ENCODE assay signal across 1 cellular context in genomic region chr12:53004582-53004981, GRCh38.
TF ChIP-seq lines count a peak whose summit lies in the region.

No MANE protein-coding gene starts in this region.

TF ChIP-seq in HEK293, 187 proteins besides CTCF, POLR2A, EP300 and RAD21 (continued from another document):
- TF ChIP-seq ZNF398 (tag by site-specific recombination; IDR thresholded peaks at IDR 0.05), result peak; percentile 62; the same call in 1 of the 2 replicates
- no peak for TF ChIP-seq ZBTB20 (tag by site-specific recombination; IDR thresholded peaks at IDR 0.05)
- no peak for TF ChIP-seq ZNF140 (tag by site-specific recombination; IDR thresholded peaks at IDR 0.05)
- TF ChIP-seq ZNF292 (tag by site-specific recombination; IDR thresholded peaks at IDR 0.05; ENCODE audit: borderline replicate concordance, low read depth), result no peak
- no peak for TF ChIP-seq ZSCAN18 (tag by site-specific recombination; IDR thresholded peaks at IDR 0.05)
- TF ChIP-seq TCF7L2 (IDR thresholded peaks at IDR 0.05; ENCODE audit: borderline replicate concordance, low read depth, low read length), result no peak
- TF ChIP-seq ZNF19 (tag by site-specific recombination; IDR thresholded peaks at IDR 0.05; ENCODE audit: low read depth), result no peak
- no peak for TF ChIP-seq ZBTB48 (tag by site-specific recombination; IDR thresholded peaks at IDR 0.05)
- no peak for TF ChIP-seq ZNF214 (tag by site-specific recombination; IDR thresholded peaks at IDR 0.05; ENCODE audit: borderline replicate concordance)
- TF ChIP-seq ATF2 (tag by site-specific recombination; IDR thresholded peaks at IDR 0.05; ENCODE audit: low read depth), result no peak
- TF ChIP-seq ZNF174 (tag by site-specific recombination; IDR thresholded peaks at IDR 0.05), result no peak
- TF ChIP-seq ZNF335 (tag by site-specific recombination; conservative IDR thresholded peaks at IDR 0.05), result peak; percentile 30; the same call in 1 of the 2 replicates
- no peak for TF ChIP-seq ZNF677 (tag by site-specific recombination; IDR thresholded peaks at IDR 0.05)
- TF ChIP-seq ZNF549 (tag by site-specific recombination; IDR thresholded peaks at IDR 0.05), result no peak
